Comparison of ENCODE assay signal across 8 cellular contexts in the genomic region with DNA sequence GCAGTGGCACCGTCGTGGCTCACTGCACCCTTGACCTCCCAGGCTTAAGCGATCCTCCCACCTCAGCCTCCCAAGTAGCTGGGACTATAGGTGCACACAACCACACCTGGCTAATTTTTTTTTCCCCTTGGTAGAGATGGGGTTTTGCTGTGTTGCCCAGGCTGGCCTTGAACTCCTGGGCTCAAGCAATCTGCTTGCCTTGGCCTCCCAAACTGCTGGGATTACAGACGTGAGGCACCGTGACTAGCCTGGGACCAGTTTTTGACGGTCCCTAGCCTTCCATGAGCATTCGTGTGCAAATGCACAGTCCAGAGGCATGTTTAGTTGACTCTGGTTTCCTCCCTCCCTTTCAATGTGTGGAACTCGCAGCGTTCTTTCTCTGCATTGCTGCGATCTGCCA. TPM values are rescaled to one million over a fixed set of nuclear protein-coding genes. Genes with fewer than 3 reads are reported as not detected.
DNase-seq lines count a peak whose midpoint lies in the region; ATAC-seq, FAIRE-seq and TF ChIP-seq lines count a peak whose summit lies in the region.
"Not testable (repeated sequence)": the region's sequence is repeated elsewhere in the genome, so short reads cannot be mapped to it uniquely, and the experiment has no call there.

No MANE protein-coding gene starts in this region.

- not testable (repeated sequence) for H3K9me3 ChIP-seq in A549; T-helper 17 cell (ENCODE audit: control insufficient read depth, low read length, poor library complexity, severe bottlenecking); mammary epithelial cell (replicated peaks; ENCODE audit: insufficient read depth, low read length); stomach

- 0 out of 2 replicates have a peak overlapping the region, but pooled peaks have one; percentile 11 for H3K4me3 Mint-ChIP-seq in HFFc6
- not testable (repeated sequence) for H3K4me3 Mint-ChIP-seq in T-helper 17 cell; activated T-helper 2 cell treated with anti-CD3 and anti-CD28 coated beads, Interferon-gamma antibody, Interleukin-2, Interleukin-4, amounts not matched to agents 10 μg/mL and 5 μg/mL and 100 μg/mL, durations not matched to agents 14 hours and 24 hours and 36 hours (ENCODE audit: low read depth); nephron progenitor cell

- H3K4me1 Mint-ChIP-seq in HFFc6 (ENCODE audit: low read depth) (peaks cover 85% of the 10 kb centered on the region), T-helper 17 cell (peaks cover 36% of the 10 kb centered on the region), nephron progenitor cell (peaks cover 38% of the 10 kb centered on the region)
- peaks cover 80% of the 10 kb centered on the region for H3K4me1 Mint-ChIP-seq in activated T-helper 2 cell treated with anti-CD3 and anti-CD28 coated beads, Interferon-gamma antibody, Interleukin-2, Interleukin-4, amounts not matched to agents 10 μg/mL and 5 μg/mL and 100 μg/mL, durations not matched to agents 14 hours and 24 hours and 36 hours (ENCODE audit: low read depth)

- 88% methylated on average over 10 of the region's 10 CpGs for WGBS in A549 (ENCODE audit: missing lambda C conversion rate)
- WGBS in mammary epithelial cell (ENCODE audit: low coverage, missing lambda C conversion rate) = 89% methylated on average over 5 of the region's 10 CpGs
- WGBS in stomach, 5 donors = 56 to 78% (median 70%) methylated on average over 10 of the region's 10 CpGs

- H3K27me3 ChIP-seq in mammary epithelial cell (ENCODE audit: insufficient read depth, low read length); stomach: not testable (repeated sequence)

- not testable (repeated sequence) for H3K27me3 Mint-ChIP-seq in HFFc6 (ENCODE audit: insufficient read depth); T-helper 17 cell; activated T-helper 2 cell treated with anti-CD3 and anti-CD28 coated beads, Interferon-gamma antibody, Interleukin-2, Interleukin-4, amounts not matched to agents 10 μg/mL and 5 μg/mL and 100 μg/mL, durations not matched to agents 14 hours and 24 hours and 36 hours (ENCODE audit: low read depth); nephron progenitor cell (ENCODE audit: low read depth, poor library complexity)

- dilution Hi-C loops in mammary epithelial cell (cut with HindIII; ENCODE audit: low sequenced_read_pairs) = not testable (repeated sequence)

- not testable (repeated sequence) for H3K4me3 ChIP-seq in A549; mammary epithelial cell (replicated peaks in 1 of 3; ENCODE audit: insufficient read depth in 1 of 3, low read depth in 2 of 3, low read length in 3 of 3); stomach

- not testable (repeated sequence) for ATAC-seq in A549, T-helper 17 cell
- peak; percentile 31 for ATAC-seq in left colon

- H3K9ac ChIP-seq in mammary epithelial cell (ENCODE audit: insufficient read depth, low read length) = not testable (repeated sequence)

- H4K20me1 ChIP-seq in mammary epithelial cell (ENCODE audit: insufficient read depth, low read length) = not testable (repeated sequence)

- not testable (repeated sequence) for FAIRE-seq in A549 (lab: Jason Lieb, UNC)

- not testable (repeated sequence) for H3K36me3 Mint-ChIP-seq in HFFc6 (ENCODE audit: low read depth); T-helper 17 cell (ENCODE audit: low read depth); nephron progenitor cell (ENCODE audit: low read depth)
- peaks cover 57% of the 10 kb centered on the region for H3K36me3 Mint-ChIP-seq in activated T-helper 2 cell treated with anti-CD3 and anti-CD28 coated beads, Interferon-gamma antibody, Interleukin-2, Interleukin-4, amounts not matched to agents 10 μg/mL and 5 μg/mL and 100 μg/mL, durations not matched to agents 14 hours and 24 hours and 36 hours (ENCODE audit: low read depth)

- not testable (repeated sequence) for H2AFZ ChIP-seq in mammary epithelial cell (ENCODE audit: low read depth, low read length)

- H3K27ac ChIP-seq in A549 (peak overlapping the region; percentile 22 to 82; a peak in 5 of 6 replicates), stomach (peak overlapping the region; percentile 43 to 78 (median 51))
- H3K27ac ChIP-seq in mammary epithelial cell (ENCODE audit: insufficient read depth, low read depth, low read length) = not testable (repeated sequence)

- peaks cover 43% of the 10 kb centered on the region for H3K79me2 ChIP-seq in mammary epithelial cell (ENCODE audit: insufficient read depth, low read length)

- in situ Hi-C loops in mammary epithelial cell (cut with MboI; ENCODE audit: low sequenced_read_pairs in 2 of 2) = not testable (repeated sequence)

- peaks cover 91% of the 10 kb centered on the region for H3K4me1 ChIP-seq in A549
- peaks cover 14% of the 10 kb centered on the region for H3K4me1 ChIP-seq in mammary epithelial cell (ENCODE audit: insufficient read depth, low read length)
- peaks cover 27 to 51% (median 39%) of the 10 kb centered on the region in 4 donors for H3K4me1 ChIP-seq in stomach

- not testable (repeated sequence) for BruUV-seq in mammary epithelial cell (replicated peaks; lab: Mats Ljungman, UMichigan)

- H3K9me3 Mint-ChIP-seq in HFFc6; activated T-helper 2 cell treated with anti-CD3 and anti-CD28 coated beads, Interferon-gamma antibody, Interleukin-2, Interleukin-4, amounts not matched to agents 10 μg/mL and 5 μg/mL and 100 μg/mL, durations not matched to agents 14 hours and 24 hours and 36 hours; nephron progenitor cell: not testable (repeated sequence)

- H3K4me2 ChIP-seq in A549 = peak overlapping the region; percentile 29
- H3K4me2 ChIP-seq in mammary epithelial cell (ENCODE audit: insufficient read depth, low read depth, low read length) = peak overlapping the region; percentile 4

- POLR2A ChIA-PET in A549 (lab: Yijun Ruan, JAX) = not testable (repeated sequence)

- H3K36me3 ChIP-seq in mammary epithelial cell (ENCODE audit: insufficient read depth, low read length); stomach: not testable (repeated sequence)

- intact Hi-C loops in activated T-helper 2 cell treated with anti-CD3 and anti-CD28 coated beads, Interferon-gamma antibody, Interleukin-2, Interleukin-4, amounts not matched to agents 10 μg/mL and 5 μg/mL and 100 μg/mL, durations not matched to agents 14 hours and 24 hours and 36 hours (cut with micrococcal nuclease); mammary epithelial cell (cut with micrococcal nuclease); left colon (cut with DNase I, micrococcal nuclease); stomach (cut with DNase I; ENCODE audit: low total_unique reads): not testable (repeated sequence)

- TF ChIP-seq CTCF in A549 (IDR thresholded peaks at IDR 0.05); HFFc6 (IDR thresholded peaks at IDR 0.05); mammary epithelial cell (conservative IDR thresholded peaks at IDR 0.05 in 1 of 2, IDR thresholded peaks at IDR 0.05 in 1 of 2; ENCODE audit: extremely low read depth in 1 of 2, insufficient read depth in 1 of 2, low read depth in 1 of 2, low read length in 2 of 2); nephron progenitor cell (IDR thresholded peaks at IDR 0.05); stomach (IDR thresholded peaks at IDR 0.05): not testable (repeated sequence)

- CTCF ChIA-PET in A549 (lab: Yijun Ruan, JAX) = interaction anchor here (1.1 kb wide), 1 partner anchor 150 kb away, joined by 3 read pairs; no protein-coding TSS in a partner anchor
- CTCF ChIA-PET in mammary epithelial cell (lab: Charles Lee; ENCODE audit: low non-redundant PET) = not testable (repeated sequence)

- TF ChIP-seq EP300 in A549 (IDR thresholded peaks at IDR 0.05); stomach (IDR thresholded peaks at IDR 0.05): not testable (repeated sequence)

- DNase-seq in A549 (ENCODE audit: low read depth in 1 of 2, low spot score in 1 of 2); HFFc6; T-helper 17 cell; activated T-helper 2 cell treated with anti-CD3 and anti-CD28 coated beads, Interferon-gamma antibody, Interleukin-2, Interleukin-4, amounts not matched to agents 10 μg/mL and 5 μg/mL and 100 μg/mL, durations not matched to agents 14 hours and 24 hours and 36 hours (ENCODE audit: low spot score); mammary epithelial cell; left colon; nephron progenitor cell; stomach: not testable (repeated sequence)

- H3K27ac Mint-ChIP-seq in HFFc6 = not testable (repeated sequence)
- H3K27ac Mint-ChIP-seq in T-helper 17 cell (peak overlapping the region; percentile 43), nephron progenitor cell (peak overlapping the region; percentile 47)
- peak overlapping the region; percentile 76 for H3K27ac Mint-ChIP-seq in activated T-helper 2 cell treated with anti-CD3 and anti-CD28 coated beads, Interferon-gamma antibody, Interleukin-2, Interleukin-4, amounts not matched to agents 10 μg/mL and 5 μg/mL and 100 μg/mL, durations not matched to agents 14 hours and 24 hours and 36 hours

- not testable (repeated sequence) for TF ChIP-seq RAD21 in A549 (conservative IDR thresholded peaks at IDR 0.05 in 1 of 2, IDR thresholded peaks at IDR 0.05 in 1 of 2)

- not testable (repeated sequence) for TF ChIP-seq POLR2A in A549 (IDR thresholded peaks at IDR 0.05; ENCODE audit: low read length); stomach (IDR thresholded peaks at IDR 0.05)

RNA-seq across cellular contexts. Expression of a gene that starts 48.2 kb away (rescaled TPM):
- polyA plus RNA-seq in A549 (2011; rRNA removed) = 65.0 and 79.7 TPM in 2 replicates
- polyA plus RNA-seq in A549 (2012; cell fraction: cytosol; rRNA removed) = 22.5 and 28.8 TPM in 2 replicates
- polyA plus RNA-seq in A549 (2012; cell fraction: nucleus; rRNA removed) = 33.6 and 40.4 TPM in 2 replicates
- polyA plus RNA-seq in A549 (2017; fragmentation: RNase III; extraction: RNeasy Plus Mini Kit Qiagen cat#74134 plus additional on column Dnase treatment) = 28.1 to 28.8 TPM (median 28.1 TPM) in 3 replicates
- polyA minus RNA-seq in A549 (2011; rRNA and poly(A)+ RNA removed) = 66.8 and 80.3 TPM in 2 replicates
- total RNA-seq in HFFc6 (2021; fragmentation: NEBNext Ultra II Directional; extraction: Animal tissue kit (Norgen Biotek cat#: 25700)) = 100 to 1,000 TPM in 2 of 6 experiments, 10 to 100 TPM in 4; 81.2 to 106 (median 92.9) TPM
- total RNA-seq in T-helper 17 cell = 10 to 100 TPM; 84.9 to 93.9 TPM
- total RNA-seq in activated T-helper 2 cell treated with anti-CD3 and anti-CD28 coated beads, Interferon-gamma antibody, Interleukin-2, Interleukin-4, amounts not matched to agents 10 μg/mL and 5 μg/mL and 100 μg/mL, durations not matched to agents 14 hours and 24 hours and 36 hours = 268 and 272 TPM in 2 replicates
- total RNA-seq in mammary epithelial cell = 10 to 100 TPM in 1 of 2 donors, 1 to 10 TPM in 1; 6.0 to 15.5 TPM
- polyA plus RNA-seq in mammary epithelial cell = 2.6 TPM
- polyA minus RNA-seq in mammary epithelial cell = 2.4 TPM
- 10 to 100 TPM; 43.0 to 53.0 TPM for total RNA-seq in left colon
- 10 to 100 TPM; 11.6 to 41.1 (median 14.0) TPM for total RNA-seq in stomach
- 1 to 10 TPM; 2.1 to 4.6 (median 4.1) TPM for polyA plus RNA-seq in stomach
